1 cellular context compared by ENCODE assay signal in genomic region chr16:84504420-84505248, GRCh38.
A peak's percentile ranks its signal among the peaks of the same experiment; 100 is the strongest.
TF ChIP-seq lines count a peak whose summit lies in the region.

Gene MEAK7, minus strand, starts transcription at chr16:84504659. Its CDS starts 6,573 bp downstream, at chr16:84498086.

TF ChIP-seq in K562, 482 proteins besides CTCF, POLR2A, EP300 and RAD21 (continued from another document and continues in another):
- TF ChIP-seq ZBTB40 (IDR thresholded peaks at IDR 0.05) (peak; percentile 43), ZBTB40 (CRISPR knock-in tag; IDR thresholded peaks at IDR 0.05) (no peak), GABPB2 (CRISPR knock-in tag; conservative IDR thresholded peaks at IDR 0.05) (no peak), PHTF2 (CRISPR knock-in tag; IDR thresholded peaks at IDR 0.05) (no peak), ZNF431 (CRISPR knock-in tag; IDR thresholded peaks at IDR 0.05) (0 out of 2 replicates have a peak, but pooled peaks have one; percentile 26), SRF (CRISPR knock-in tag; IDR thresholded peaks at IDR 0.05) (peak in 1 of 2 experiments; percentile 83; a peak in 1 of 4 replicates), USF2 (CRISPR knock-in tag; IDR thresholded peaks at IDR 0.05) (no peak), ZFPM2 (CRISPR knock-in tag; IDR thresholded peaks at IDR 0.05) (no peak), KAT2B (IDR thresholded peaks at IDR 0.05; ENCODE audit: low read depth, low read length) (no peak), FOXA1 (IDR thresholded peaks at IDR 0.05; ENCODE audit: borderline replicate concordance) (no peak), ZFP36 (IDR thresholded peaks at IDR 0.05; ENCODE audit: low read depth, low read length, partially characterized antibody) (peak; percentile 50), EP400 (IDR thresholded peaks at IDR 0.05) (peak; percentile 78; the same call in 1 of the 2 replicates), LCOR (CRISPR knock-in tag; IDR thresholded peaks at IDR 0.05) (peak; percentile 43; the same call in 1 of the 2 replicates), KAT8 (IDR thresholded peaks at IDR 0.05; ENCODE audit: low read depth) (no peak), ARID3B (CRISPR knock-in tag; IDR thresholded peaks at IDR 0.05; ENCODE audit: borderline replicate concordance) (no peak), PTTG1 (tag; IDR thresholded peaks at IDR 0.05; ENCODE audit: low read depth) (no peak), ZBTB5 (IDR thresholded peaks at IDR 0.05) (peak; percentile 70), ZFX (CRISPR knock-in tag; IDR thresholded peaks at IDR 0.05) (peak; percentile 96), DEAF1 (CRISPR knock-in tag; IDR thresholded peaks at IDR 0.05) (no peak), ZKSCAN1 (IDR thresholded peaks at IDR 0.05; ENCODE audit: low read depth, low read length) (no peak), PHB2 (IDR thresholded peaks at IDR 0.05; ENCODE audit: low read depth) (no peak), DLX4 (CRISPR knock-in tag; IDR thresholded peaks at IDR 0.05) (no peak), ARID4B (CRISPR knock-in tag; IDR thresholded peaks at IDR 0.05) (peak; percentile 74), POLR2B (IDR thresholded peaks at IDR 0.05; ENCODE audit: low read depth, partially characterized antibody) (peak; percentile 73), ZNF253 (CRISPR knock-in tag; conservative IDR thresholded peaks at IDR 0.05) (no peak), PRPF4 (IDR thresholded peaks at IDR 0.05; ENCODE audit: insufficient read depth, low read depth, low read length, poor library complexity, severe bottlenecking) (no peak), CBX8 (IDR thresholded peaks at IDR 0.05; ENCODE audit: borderline replicate concordance, extremely low read depth, low read depth, low read length, poor library complexity, severe bottlenecking) (no peak), HIVEP1 (CRISPR knock-in tag; IDR thresholded peaks at IDR 0.05) (no peak), HEY1 (CRISPR knock-in tag; IDR thresholded peaks at IDR 0.05; ENCODE audit: borderline replicate concordance) (no peak), ZBTB7A (IDR thresholded peaks at IDR 0.05; ENCODE audit: borderline replicate concordance, control insufficient read depth, low read depth, low read length) (peak; percentile 30; the same call in 1 of the 2 replicates), ZNF644 (tag; IDR thresholded peaks at IDR 0.05; ENCODE audit: low read depth) (no peak), ZNF239 (CRISPR knock-in tag; IDR thresholded peaks at IDR 0.05) (no peak), ZNF165 (CRISPR knock-in tag; IDR thresholded peaks at IDR 0.05; ENCODE audit: borderline replicate concordance) (no peak), MIER1 (IDR thresholded peaks at IDR 0.05; ENCODE audit: low read depth) (no peak), HINFP (tag; conservative IDR thresholded peaks at IDR 0.05; ENCODE audit: low read depth) (peak; percentile 74), TBP (optimal IDR thresholded peaks at IDR 0.05; ENCODE audit: low read depth, low read length) (peak; percentile 66), ZSCAN32 (CRISPR knock-in tag; IDR thresholded peaks at IDR 0.05) (no peak)
